In genomic region chr11:126426820-126427749, GRCh38 we compare ENCODE assay signal across 9 cellular contexts.
DNase-seq lines count a peak whose midpoint lies in the region; ATAC-seq and TF ChIP-seq lines count a peak whose summit lies in the region.
"Had no signal": no experiment of that assay in that cellular context is flagged by ENCODE, and none has a peak within 500 bp of the region (broad histone marks: within the 10 kb centered on the region; RNA-seq: fewer than 3 reads in every experiment).

No MANE protein-coding gene starts in this region.

- TF ChIP-seq CTCF in WTC11 (IDR thresholded peaks at IDR 0.05) (no peak), body of pancreas (IDR thresholded peaks at IDR 0.05) (no peak)

- no peaks in the 10 kb centered on the region for H3K36me3 Mint-ChIP-seq in WTC11
- H3K36me3 Mint-ChIP-seq in stimulated activated effector memory CD8-positive, alpha-beta T cell treated with anti-CD3 and anti-CD28 coated beads, Interleukin-12 subunit alpha, Interleukin-12 subunit beta, amount 100 ng/mL, for 72 hours = no peaks in the 10 kb centered on the region

- WGBS in body of pancreas, 2 donors = 73% methylated on average over 14 of the region's 14 CpGs

- peaks cover 6% of the 10 kb centered on the region for H3K4me1 ChIP-seq in body of pancreas

- H3K27ac Mint-ChIP-seq in WTC11 = peak overlapping the region; percentile 43; the same call in 1 of the 2 replicates
- H3K27ac Mint-ChIP-seq in stimulated activated effector memory CD8-positive, alpha-beta T cell treated with anti-CD3 and anti-CD28 coated beads, Interleukin-12 subunit alpha, Interleukin-12 subunit beta, amount 100 ng/mL, for 72 hours = no peak overlapping the region

- H3K4me1 Mint-ChIP-seq in WTC11 = peaks cover 10% of the 10 kb centered on the region
- H3K4me1 Mint-ChIP-seq in stimulated activated effector memory CD8-positive, alpha-beta T cell treated with anti-CD3 and anti-CD28 coated beads, Interleukin-12 subunit alpha, Interleukin-12 subunit beta, amount 100 ng/mL, for 72 hours = peaks cover 7% of the 10 kb centered on the region

- DNase-seq in WTC11 (ENCODE audit: low spot score) = no peak
- peak; percentile 46 for DNase-seq in occipital lobe (lab: John Stamatoyannopoulos, UW)
- DNase-seq in COR-L47 (lab: John Stamatoyannopoulos, UW) = no peak
- DNase-seq in body of pancreas = no peak
- no peak for DNase-seq in stimulated activated CD4-positive, alpha-beta T cell treated with anti-CD3 and anti-CD28 coated beads, Interleukin-4, amount 100 ng/mL, for 1 hour
- no peak for DNase-seq in stimulated activated effector memory CD8-positive, alpha-beta T cell treated with anti-CD3 and anti-CD28 coated beads, Interleukin-12 subunit alpha, Interleukin-12 subunit beta, amount 100 ng/mL, for 72 hours (ENCODE audit: low spot score in 2 of 2)
- DNase-seq: activated T-cell treated with anti-CD3 and anti-CD28 coated beads, Interleukin-2, amount 50 U/mL, for 1 hour had no signal

- H3K27me3 Mint-ChIP-seq in WTC11 (ENCODE audit: low read depth) = no peaks in the 10 kb centered on the region

- no peaks in the 10 kb centered on the region for H3K9me3 ChIP-seq in body of pancreas

- ATAC-seq in GM18502 (IDR thresholded peaks at IDR 0.05; ENCODE audit: poor library complexity, unreplicated experiment) (peak; percentile 72), HG02571 (IDR thresholded peaks at IDR 0.05; ENCODE audit: unreplicated experiment) (peak; percentile 61), WTC11 (no peak), body of pancreas (no peak)
- ATAC-seq in stimulated activated effector memory CD8-positive, alpha-beta T cell treated with anti-CD3 and anti-CD28 coated beads, Interleukin-12 subunit alpha, Interleukin-12 subunit beta, amount 100 ng/mL, for 72 hours = no peak

- H3K9me3 Mint-ChIP-seq in WTC11 = no peaks in the 10 kb centered on the region
- H3K9me3 Mint-ChIP-seq in stimulated activated effector memory CD8-positive, alpha-beta T cell treated with anti-CD3 and anti-CD28 coated beads, Interleukin-12 subunit alpha, Interleukin-12 subunit beta, amount 100 ng/mL, for 72 hours = no peaks in the 10 kb centered on the region

- H3K27ac ChIP-seq in body of pancreas = no peak overlapping the region

- POLR2A ChIA-PET in WTC11 (lab: Charles Lee) = no interaction called here

- TF ChIP-seq POLR2A in body of pancreas (IDR thresholded peaks at IDR 0.05) = no peak

- H3K27me3 ChIP-seq in body of pancreas = no peaks in the 10 kb centered on the region

- CTCF ChIA-PET in WTC11 (lab: Charles Lee) = interaction anchor here (1.0 kb wide), 1 partner anchor 54 kb away, joined by 4 read pairs; no protein-coding TSS in a partner anchor

- no peak overlapping the region for H3K4me3 ChIP-seq in body of pancreas

- intact Hi-C loops in body of pancreas (cut with DNase I) = no loop called here

- no peak overlapping the region for H3K4me3 Mint-ChIP-seq in WTC11
- no peak overlapping the region for H3K4me3 Mint-ChIP-seq in stimulated activated effector memory CD8-positive, alpha-beta T cell treated with anti-CD3 and anti-CD28 coated beads, Interleukin-12 subunit alpha, Interleukin-12 subunit beta, amount 100 ng/mL, for 72 hours

- H3K36me3 ChIP-seq in body of pancreas (replicated peaks in 1 of 2; ENCODE audit: insufficient read depth in 1 of 2, low read depth in 2 of 2) = no peaks in the 10 kb centered on the region

TF ChIP-seq in WTC11, 78 proteins besides CTCF, POLR2A, EP300 and RAD21:
- no peak for TF ChIP-seq ZNF671 (CRISPR knock-in tag; IDR thresholded peaks at IDR 0.05)
- no peak for TF ChIP-seq FOXP4 (CRISPR knock-in tag; IDR thresholded peaks at IDR 0.05)
- TF ChIP-seq GRHL2 (CRISPR knock-in tag; IDR thresholded peaks at IDR 0.05; ENCODE audit: insufficient replicate concordance, severe bottlenecking) = no peak
- no peak for TF ChIP-seq ATF1 (CRISPR knock-in tag; IDR thresholded peaks at IDR 0.05)
- no peak for TF ChIP-seq EMX1 (CRISPR knock-in tag; IDR thresholded peaks at IDR 0.05)
- no peak for TF ChIP-seq CREM (CRISPR knock-in tag; IDR thresholded peaks at IDR 0.05)
- no peak for TF ChIP-seq GTF2I (CRISPR knock-in tag; conservative IDR thresholded peaks at IDR 0.05)
- TF ChIP-seq ZNF396 (CRISPR knock-in tag; IDR thresholded peaks at IDR 0.05; ENCODE audit: borderline replicate concordance) = no peak
- no peak for TF ChIP-seq ERG (CRISPR knock-in tag; IDR thresholded peaks at IDR 0.05)
- no peak for TF ChIP-seq ZSCAN18 (CRISPR knock-in tag; IDR thresholded peaks at IDR 0.05)
- TF ChIP-seq ATF3 (CRISPR knock-in tag; conservative IDR thresholded peaks at IDR 0.05) = no peak

Comparison
In these comparisons a context has a peak if more than half of its experiments do, and no peak if none do; other contexts are left out.
1. ATAC-seq: peak in GM18502 (single experiment) and HG02571 (single experiment); none in WTC11 (single experiment), body of pancreas (single experiment) and stimulated activated effector memory CD8-positive, alpha-beta T cell treated with anti-CD3 and anti-CD28 coated beads, Interleukin-12 subunit alpha, Interleukin-12 subunit beta, amount 100 ng/mL, for 72 hours (single experiment).